ENCODE assay signal across 8 cellular contexts in the genomic region with DNA sequence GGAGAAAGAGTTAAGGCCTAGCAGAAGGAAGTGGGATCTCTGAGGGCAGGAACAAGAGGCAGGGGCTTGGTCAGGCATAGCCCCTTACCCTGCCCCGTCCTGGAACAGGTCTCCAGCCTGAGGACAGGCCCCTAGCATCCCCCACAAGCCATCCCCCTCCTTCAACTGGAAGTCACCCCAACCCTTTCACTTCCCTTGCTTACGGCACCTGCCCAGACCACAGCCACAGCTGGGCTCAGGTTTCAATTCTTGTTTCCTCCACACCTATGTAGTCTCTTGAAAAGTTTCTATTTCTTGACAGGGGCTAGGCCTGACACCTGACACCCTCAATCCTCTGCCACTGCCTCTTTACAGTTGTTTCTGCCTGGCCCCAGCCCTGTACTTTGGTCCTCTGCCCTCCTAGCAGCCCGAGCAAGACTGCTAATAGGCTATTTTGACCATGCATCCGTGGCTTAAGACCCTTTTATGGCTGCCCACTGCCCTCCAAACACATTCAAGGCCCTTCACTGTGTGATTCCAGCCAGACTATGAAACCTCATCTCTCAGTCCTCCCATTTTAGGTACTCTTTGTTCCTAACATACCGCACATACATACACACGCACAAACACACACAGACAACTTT. TPM values are rescaled to one million over a fixed set of nuclear protein-coding genes. Genes with fewer than 3 reads are reported as not detected.
A peak's percentile ranks its signal among the peaks of the same experiment; 100 is the strongest.
DNase-seq lines count a peak whose midpoint lies in the region; ATAC-seq and TF ChIP-seq lines count a peak whose summit lies in the region.

No MANE protein-coding gene starts in this region.

- peaks cover 2% of the 10 kb centered on the region for H3K36me3 Mint-ChIP-seq in activated CD8-positive, alpha-beta memory T cell treated with anti-CD3 and anti-CD28 coated beads, Interleukin-2, amount 10 ng/mL, durations not matched to agents 7 days and 5 days

- peaks cover 77% of the 10 kb centered on the region for H3K4me1 Mint-ChIP-seq in activated CD8-positive, alpha-beta memory T cell treated with anti-CD3 and anti-CD28 coated beads, Interleukin-2, amount 10 ng/mL, durations not matched to agents 7 days and 5 days

- no peaks in the 10 kb centered on the region for H3K27me3 Mint-ChIP-seq in activated CD8-positive, alpha-beta memory T cell treated with anti-CD3 and anti-CD28 coated beads, Interleukin-2, amount 10 ng/mL, durations not matched to agents 7 days and 5 days

- TF ChIP-seq CTCF in GM20000 (IDR thresholded peaks at IDR 0.05; ENCODE audit: extremely low read depth, missing control alignments): no peak

- DNase-seq in ELF-1 (ENCODE audit: low read depth, low spot score): peak; percentile 21
- DNase-seq in GM20000 (ENCODE audit: low spot score): peak; percentile 79
- DNase-seq in activated CD8-positive, alpha-beta memory T cell treated with anti-CD3 and anti-CD28 coated beads, Interleukin-2, amount 10 ng/mL, durations not matched to agents 7 days and 5 days: peak; percentile 88
- peak; percentile 56 for DNase-seq in myocyte (ENCODE audit: low read depth)
- no peak for DNase-seq in DMS114 treated with DMSO at 0.1 percent for 48 hours (lab: John Stamatoyannopoulos, UW; ENCODE audit: unreplicated experiment)
- DNase-seq in DMS53 treated with DMSO at 0.1 percent for 48 hours (lab: John Stamatoyannopoulos, UW; ENCODE audit: unreplicated experiment): no peak

- CTCF ChIA-PET in activated CD8-positive, alpha-beta memory T cell treated with anti-CD3 and anti-CD28 coated beads, Interleukin-2, amount 10 ng/mL, durations not matched to agents 7 days and 5 days (lab: Charles Lee): interaction anchor here (1.0 to 8.8 kb wide), 5 partner anchors 10 to 154 kb away, joined by 3 to 83 read pairs (median 5); partner anchors contain the start of gene FCHSD2

- peak; percentile 64 for ATAC-seq in HG03521 (IDR thresholded peaks at IDR 0.05; ENCODE audit: unreplicated experiment)
- ATAC-seq in activated CD8-positive, alpha-beta memory T cell treated with anti-CD3 and anti-CD28 coated beads, Interleukin-2, amount 10 ng/mL, durations not matched to agents 7 days and 5 days: peak; percentile 77
- no peak for ATAC-seq in SK-N-SH treated with all-trans-retinoic acid at 6 μM for 48 hours

- peak overlapping the region; percentile 95 for H3K27ac Mint-ChIP-seq in activated CD8-positive, alpha-beta memory T cell treated with anti-CD3 and anti-CD28 coated beads, Interleukin-2, amount 10 ng/mL, durations not matched to agents 7 days and 5 days

- peak overlapping the region; percentile 25 for H3K4me3 Mint-ChIP-seq in activated CD8-positive, alpha-beta memory T cell treated with anti-CD3 and anti-CD28 coated beads, Interleukin-2, amount 10 ng/mL, durations not matched to agents 7 days and 5 days

- H3K9me3 Mint-ChIP-seq in activated CD8-positive, alpha-beta memory T cell treated with anti-CD3 and anti-CD28 coated beads, Interleukin-2, amount 10 ng/mL, durations not matched to agents 7 days and 5 days (ENCODE audit: low read depth): no peaks in the 10 kb centered on the region

TF ChIP-seq in SK-N-SH treated with all-trans-retinoic acid at 6 μM for 48 hours, 23 proteins besides CTCF, POLR2A, EP300 and RAD21:
- no peak for TF ChIP-seq OSR1 (CRISPR knock-in tag; IDR thresholded peaks at IDR 0.05)

RNA-seq across cellular contexts. Expression of gene FCHSD2, which starts 10.9 kb away (rescaled TPM):
- 10 to 100 TPM; 42.1 to 71.0 TPM for total RNA-seq in activated CD8-positive, alpha-beta memory T cell treated with anti-CD3 and anti-CD28 coated beads, Interleukin-2, amount 10 ng/mL, durations not matched to agents 7 days and 5 days
- total RNA-seq in myocyte: 11.1 and 13.1 TPM in 2 replicates
- polyA plus RNA-seq in myocyte (2012): 17.2 TPM

Comparison
In these comparisons a context has a peak if more than half of its experiments do, and no peak if none do; other contexts are left out.
1. DNase-seq: peak in ELF-1 (single experiment), GM20000 (single experiment), activated CD8-positive, alpha-beta memory T cell treated with anti-CD3 and anti-CD28 coated beads, Interleukin-2, amount 10 ng/mL, durations not matched to agents 7 days and 5 days (single experiment) and myocyte (single experiment); none in DMS114 treated with DMSO at 0.1 percent for 48 hours (single experiment) and DMS53 treated with DMSO at 0.1 percent for 48 hours (single experiment).